In the genomic region with DNA sequence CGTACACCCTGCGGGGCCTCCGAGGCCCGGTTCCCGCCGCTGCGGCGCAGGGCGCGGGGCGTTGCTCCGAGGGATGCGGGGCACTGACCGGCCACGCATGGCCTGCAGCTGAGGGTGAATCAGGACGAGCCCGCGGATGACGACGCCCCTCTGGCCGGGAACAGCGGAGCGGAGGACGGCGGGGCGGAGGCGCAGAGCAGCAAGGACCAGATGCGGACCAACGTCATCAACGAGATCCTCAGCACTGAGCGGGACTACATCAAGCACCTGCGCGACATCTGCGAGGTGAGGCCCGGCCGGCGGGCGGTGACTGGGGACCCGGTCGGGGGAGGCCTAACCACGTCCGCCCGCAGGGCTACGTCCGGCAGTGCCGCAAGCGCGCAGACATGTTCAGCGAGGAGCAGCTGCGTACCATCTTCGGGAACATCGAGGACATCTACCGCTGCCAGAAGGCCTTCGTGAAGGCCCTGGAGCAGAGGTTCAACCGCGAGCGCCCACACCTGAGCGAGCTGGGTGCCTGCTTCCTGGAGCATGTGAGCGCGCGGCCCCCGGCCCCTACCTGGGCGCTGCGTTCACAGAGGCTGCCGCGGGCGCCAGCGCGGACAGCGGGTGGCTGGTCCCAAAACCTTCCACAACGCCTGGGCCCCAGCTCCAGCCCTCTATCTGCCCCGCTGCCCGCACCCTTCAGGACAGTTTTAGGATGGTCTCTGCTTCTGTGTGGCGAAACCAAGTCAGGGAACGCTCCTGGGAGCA, we compare ENCODE assay signal across 12 cellular contexts. TPM values are rescaled to one million over a fixed set of nuclear protein-coding genes. Genes with fewer than 3 reads are reported as not detected.
DNase-seq lines count a peak whose midpoint lies in the region; ATAC-seq and TF ChIP-seq lines count a peak whose summit lies in the region.
"Had no signal": no experiment of that assay in that cellular context is flagged by ENCODE, and none has a peak within 500 bp of the region (broad histone marks: within the 10 kb centered on the region; RNA-seq: fewer than 3 reads in every experiment).

No MANE protein-coding gene starts in this region.

- H3K36me3 ChIP-seq in mucosa of descending colon (ENCODE audit: low read depth) = no peaks in the 10 kb centered on the region

- no peaks in the 10 kb centered on the region for H3K9me3 ChIP-seq in mucosa of descending colon
- H3K9me3 ChIP-seq: Caco-2 had no signal

- H3K4me1 ChIP-seq in mucosa of descending colon (ENCODE audit: low read depth) = peaks cover 3% of the 10 kb centered on the region
- H3K4me1 ChIP-seq: Caco-2 had no signal

- TF ChIP-seq CTCF in mucosa of descending colon (IDR thresholded peaks at IDR 0.05) = no peak
- TF ChIP-seq CTCF in endothelial cell (IDR thresholded peaks at IDR 0.05; ENCODE audit: unreplicated experiment) = no peak

- ATAC-seq in HG02759 (IDR thresholded peaks at IDR 0.05; ENCODE audit: unreplicated experiment) = peak; percentile 53
- peak; percentile 37 for ATAC-seq in mucosa of descending colon
- no peak for ATAC-seq in HG03457 (IDR thresholded peaks at IDR 0.05; ENCODE audit: unreplicated experiment)

- H3K4me3 ChIP-seq in mucosa of descending colon = no peak overlapping the region
- H3K4me3 ChIP-seq: lung had no signal

- no peaks in the 10 kb centered on the region for H3K9me3 Mint-ChIP-seq in endothelial cell (ENCODE audit: unreplicated experiment)
- H3K9me3 Mint-ChIP-seq: type B pancreatic cell had no signal

- peak overlapping the region; percentile 46 for H3K27ac ChIP-seq in angular gyrus (ENCODE audit: low read depth, low read length)

- intact Hi-C loops in mucosa of descending colon (cut with DNase I, micrococcal nuclease) = no loop called here

- H3K27ac Mint-ChIP-seq in endothelial cell (ENCODE audit: unreplicated experiment) = no peak overlapping the region
- H3K27ac Mint-ChIP-seq: type B pancreatic cell had no signal

- peaks cover 5% of the 10 kb centered on the region for H3K4me1 Mint-ChIP-seq in endothelial cell (ENCODE audit: unreplicated experiment)

- H3K4me3 Mint-ChIP-seq in endothelial cell (ENCODE audit: unreplicated experiment) = no peak overlapping the region
- H3K4me3 Mint-ChIP-seq: type B pancreatic cell had no signal

- peaks cover 7% of the 10 kb centered on the region for H3K27me3 Mint-ChIP-seq in endothelial cell (ENCODE audit: unreplicated experiment)

- DNase-seq in AG08396 (ENCODE audit: low spot score) (peak; percentile 70), mucosa of descending colon (no peak), DMS153 treated with DMSO at 0.1 percent for 48 hours (lab: John Stamatoyannopoulos, UW; ENCODE audit: unreplicated experiment) (no peak), hepatic stellate cell (ENCODE audit: low spot score) (no peak), endothelial cell (ENCODE audit: low spot score) (no peak)
- DNase-seq: Caco-2, MM.1S had no signal

- peaks cover 3% of the 10 kb centered on the region for H3K36me3 Mint-ChIP-seq in endothelial cell (ENCODE audit: low read depth, unreplicated experiment)
- H3K36me3 Mint-ChIP-seq: type B pancreatic cell had no signal

RNA-seq across cellular contexts. Expression of a gene that starts 53.2 kb away (rescaled TPM):
- 100 to 1,000 TPM in 1 of 3 donors, 10 to 100 TPM in 2; 79.1 to 131 (median 86.1) TPM for total RNA-seq in mucosa of descending colon
- 72.0 TPM for total RNA-seq in endothelial cell (ENCODE audit: unreplicated experiment)
